8 cellular contexts compared by ENCODE assay signal in the genomic region with DNA sequence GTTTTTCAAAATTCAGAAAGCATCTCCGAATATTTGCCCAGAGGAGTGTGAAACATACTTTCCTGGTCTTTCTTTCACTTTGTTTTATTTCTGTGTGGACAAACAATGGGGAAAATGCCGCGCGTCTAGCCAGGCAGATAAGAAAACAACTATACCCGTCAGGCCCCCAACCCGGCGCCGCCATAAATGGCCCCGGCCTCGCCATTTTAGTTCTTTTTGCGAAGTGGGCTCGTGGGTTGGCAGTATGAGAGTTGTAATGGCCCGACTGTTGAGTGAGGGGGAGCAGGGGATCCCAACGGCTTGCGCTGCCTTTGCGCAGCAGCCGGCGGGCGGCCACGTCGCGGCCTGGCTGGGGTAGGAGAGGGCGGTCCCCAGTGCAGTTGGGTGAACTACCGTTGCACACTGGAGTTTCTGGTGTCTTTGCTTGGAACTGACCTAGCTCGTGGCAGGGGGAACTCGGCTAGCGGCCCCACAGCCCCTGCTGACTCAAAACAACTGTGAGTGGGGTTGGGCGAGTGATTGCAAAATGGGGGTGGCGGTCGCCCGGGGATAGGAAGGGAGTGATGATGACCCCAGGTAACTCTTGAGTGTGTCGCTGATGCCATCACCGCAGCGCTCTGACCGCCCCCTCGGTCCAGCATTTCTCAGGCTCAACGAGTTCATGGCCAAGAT. TPM values are rescaled to one million over a fixed set of nuclear protein-coding genes. Genes with fewer than 3 reads are reported as not detected.
DNase-seq lines count a peak whose midpoint lies in the region; ATAC-seq and TF ChIP-seq lines count a peak whose summit lies in the region.

No MANE protein-coding gene starts in this region.

- H3K4me1 ChIP-seq in left ventricle myocardium inferior, result peaks cover 71% of the 10 kb centered on the region
- peaks cover 49% of the 10 kb centered on the region for H3K4me1 ChIP-seq in upper lobe of right lung

- peaks cover 60% of the 10 kb centered on the region for H3K36me3 Mint-ChIP-seq in activated naive CD8-positive, alpha-beta T cell treated with anti-CD3 and anti-CD28 coated beads, Interleukin-2, amount 50 U/mL, for 24 hours (ENCODE audit: low read depth)

- peak overlapping the region; percentile 99 for H3K27ac Mint-ChIP-seq in activated naive CD8-positive, alpha-beta T cell treated with anti-CD3 and anti-CD28 coated beads, Interleukin-2, amount 50 U/mL, for 24 hours

- ATAC-seq in GM18907 (IDR thresholded peaks at IDR 0.05; ENCODE audit: unreplicated experiment) (peak; percentile 46), upper lobe of right lung (peak; percentile 81)
- peak; percentile 53 for ATAC-seq in activated naive CD8-positive, alpha-beta T cell treated with anti-CD3 and anti-CD28 coated beads, Interleukin-2, amount 50 U/mL, for 24 hours

- H3K27me3 Mint-ChIP-seq in activated naive CD8-positive, alpha-beta T cell treated with anti-CD3 and anti-CD28 coated beads, Interleukin-2, amount 50 U/mL, for 24 hours, result no peaks in the 10 kb centered on the region

- H3K4me1 Mint-ChIP-seq in activated naive CD8-positive, alpha-beta T cell treated with anti-CD3 and anti-CD28 coated beads, Interleukin-2, amount 50 U/mL, for 24 hours, result peaks cover 62% of the 10 kb centered on the region

- DNase-seq in M059J (ENCODE audit: low read depth) (peak; percentile 60), T follicular helper cell (ENCODE audit: low read depth) (peak; percentile 70), left ventricle myocardium inferior (peak; percentile 74), posterior vena cava (ENCODE audit: low spot score) (peak; percentile 94), upper lobe of right lung (peak; percentile 88)
- DNase-seq in activated naive CD8-positive, alpha-beta T cell treated with anti-CD3 and anti-CD28 coated beads, Interleukin-2, amount 50 U/mL, for 24 hours, result peak; percentile 82

- H3K27me3 ChIP-seq in left ventricle myocardium inferior (ENCODE audit: low read depth) (no peaks in the 10 kb centered on the region), upper lobe of right lung (no peaks in the 10 kb centered on the region)

- H3K4me3 ChIP-seq in left ventricle myocardium inferior, result peak overlapping the region; percentile 99
- H3K4me3 ChIP-seq in upper lobe of right lung, result peak overlapping the region; percentile 86

- no peaks in the 10 kb centered on the region for H3K9me3 Mint-ChIP-seq in activated naive CD8-positive, alpha-beta T cell treated with anti-CD3 and anti-CD28 coated beads, Interleukin-2, amount 50 U/mL, for 24 hours

- TF ChIP-seq CTCF in 22Rv1 (IDR thresholded peaks at IDR 0.05) (no peak), left ventricle myocardium inferior (IDR thresholded peaks at IDR 0.05; ENCODE audit: borderline replicate concordance) (no peak), upper lobe of right lung (IDR thresholded peaks at IDR 0.05) (no peak)

- H3K4me3 Mint-ChIP-seq in activated naive CD8-positive, alpha-beta T cell treated with anti-CD3 and anti-CD28 coated beads, Interleukin-2, amount 50 U/mL, for 24 hours, result peak overlapping the region; percentile 95

- H3K27ac ChIP-seq in 22Rv1, result peak overlapping the region; percentile 95
- peak overlapping the region; percentile 97 for H3K27ac ChIP-seq in left ventricle myocardium inferior (replicated peaks)
- H3K27ac ChIP-seq in upper lobe of right lung, result peak overlapping the region; percentile 93

- peaks cover 33% of the 10 kb centered on the region for H3K36me3 ChIP-seq in left ventricle myocardium inferior
- peaks cover 29% of the 10 kb centered on the region for H3K36me3 ChIP-seq in upper lobe of right lung

- intact Hi-C loops in left ventricle myocardium inferior (cut with micrococcal nuclease) (no loop called here), posterior vena cava (cut with DNase I) (loop anchor here (5.0 to 10.0 kb wide), 3 partner anchors 68 to 153 kb away; partner anchors contain the start of gene LY6G5C (in 2 of the 2)), upper lobe of right lung (cut with DNase I) (loop anchor here (10.0 kb wide), 1 partner anchor 140 kb away; no protein-coding TSS in a partner anchor)

- H3K9me3 ChIP-seq in left ventricle myocardium inferior (replicated peaks), result no peaks in the 10 kb centered on the region
- no peaks in the 10 kb centered on the region for H3K9me3 ChIP-seq in upper lobe of right lung

RNA-seq across cellular contexts. Expression of gene HSPA1B, which starts 7.3 kb away (rescaled TPM):
- 185 and 359 TPM in 2 replicates for total RNA-seq in M059J (2014; rRNA removed; shearing (Covaris generic))
- 184 TPM for total RNA-seq in left ventricle myocardium inferior
- 100 to 1,000 TPM in 1 of 2 donors, 10 to 100 TPM in 1; 89.8 to 106 TPM for total RNA-seq in posterior vena cava
- total RNA-seq in upper lobe of right lung, result 112 TPM

RNA-seq across cellular contexts. Expression of gene HSPA1A, which starts 19.5 kb away (rescaled TPM):
- total RNA-seq in M059J (2014; rRNA removed; shearing (Covaris generic)), result 163 and 238 TPM in 2 replicates
- total RNA-seq in left ventricle myocardium inferior (271 TPM), posterior vena cava (100 to 1,000 TPM; 157 to 187 TPM), upper lobe of right lung (150 TPM)

RNA-seq across cellular contexts. Expression of gene HSPA1L, which starts 19.8 kb away (rescaled TPM):
- 0.30 and 2.5 TPM in 2 replicates for total RNA-seq in M059J (2014; rRNA removed; shearing (Covaris generic))
- total RNA-seq in left ventricle myocardium inferior, result 2.2 TPM
- 1 to 10 TPM; 1.4 to 1.7 TPM for total RNA-seq in posterior vena cava
- 2.0 TPM for total RNA-seq in upper lobe of right lung

RNA-seq across cellular contexts. Expression of gene NEU1, which starts 27.8 kb away (rescaled TPM):
- 210 and 218 TPM in 2 replicates for total RNA-seq in M059J (2014; rRNA removed; shearing (Covaris generic))
- total RNA-seq in left ventricle myocardium inferior, result 26.0 TPM
- 10 to 100 TPM; 22.2 to 29.0 TPM for total RNA-seq in posterior vena cava
- 81.0 TPM for total RNA-seq in upper lobe of right lung

RNA-seq across cellular contexts. Expression of gene LSM2, which starts 28.1 kb away (rescaled TPM):
- 162 and 306 TPM in 2 replicates for total RNA-seq in M059J (2014; rRNA removed; shearing (Covaris generic))
- total RNA-seq in left ventricle myocardium inferior (19.4 TPM), posterior vena cava (10 to 100 TPM; 38.7 to 39.7 TPM), upper lobe of right lung (30.8 TPM)

Comparison
In these comparisons a context has a peak if more than half of its experiments do, and no peak if none do; other contexts are left out.
1. Peak in every context shown above with its lines: DNase-seq, ATAC-seq, H3K4me3 ChIP-seq and H3K27ac ChIP-seq.